8 cellular contexts compared by ENCODE assay signal in genomic region chr3:180989291-180990163, GRCh38. TPM values are rescaled to one million over a fixed set of nuclear protein-coding genes. Genes with fewer than 3 reads are reported as not detected.
DNase-seq lines count a peak whose midpoint lies in the region; ATAC-seq and TF ChIP-seq lines count a peak whose summit lies in the region.

Gene DNAJC19, minus strand, starts transcription at chr3:180989736. Its CDS starts 134 bp downstream, at chr3:180989602.

- peak within 1 kb of the TSS; percentile 93 for H3K4me3 ChIP-seq in AG10803 (ENCODE audit: low read length)

- TF ChIP-seq CTCF in AG10803 (conservative IDR thresholded peaks at IDR 0.05; ENCODE audit: low read length) = no peak

- peak; percentile 97 for ATAC-seq in GM19043 (IDR thresholded peaks at IDR 0.05; ENCODE audit: low read depth, unreplicated experiment)
- peak; percentile 94 for ATAC-seq in HG03378 (IDR thresholded peaks at IDR 0.05; ENCODE audit: unreplicated experiment)

- DNase-seq in AG10803 (ENCODE audit: low read depth) = peak; percentile 97
- peak; percentile 91 for DNase-seq in NCI-H460 (ENCODE audit: extremely low read depth, low read depth)
- peak; percentile 81 for DNase-seq in activated CD4-positive, CD25-positive, alpha-beta regulatory T cell treated with anti-CD3 and anti-CD28 coated beads, Interleukin-2, amount 50 U/mL, for 72 hours
- peak; percentile 85 to 94 for DNase-seq in cerebellar nuclear complex (lab: John Stamatoyannopoulos, UW)
- DNase-seq in islet precursor cell = peak; percentile 98
- DNase-seq in stimulated activated CD4-positive, alpha-beta T cell treated with anti-CD3 and anti-CD28 coated beads, Interleukin-12 subunit alpha, Interleukin-12 subunit beta, amount 100 ng/mL, for 48 hours (ENCODE audit: low read depth in 2 of 3, low spot score in 1 of 3) = peak; percentile 82 to 89 (median 84)

RNA-seq across cellular contexts. Expression of gene DNAJC19, which starts in this region (rescaled TPM):
- total RNA-seq in NCI-H460 (2014; rRNA removed; shearing (Covaris generic)) = 39.7 and 39.9 TPM in 2 replicates
- 41.1 and 113 TPM in 2 replicates for polyA plus RNA-seq in NCI-H460 (2014; cell fraction: nucleus; rRNA removed)

Comparison
In these comparisons a context has a peak if more than half of its experiments do, and no peak if none do; other contexts are left out.
1. Peak in every context shown above with its lines: DNase-seq, ATAC-seq and H3K4me3 ChIP-seq.